In genomic region chr19:33528404-33528803, GRCh38 we compare ENCODE assay signal across 22 cellular contexts.
"Had no signal": no experiment of that assay in that cellular context is flagged by ENCODE, and none has a peak within 500 bp of the region (broad histone marks: within the 10 kb centered on the region; RNA-seq: fewer than 3 reads in every experiment).

No MANE protein-coding gene starts in this region.

- H3K36me3 ChIP-seq: colonic mucosa, esophagus muscularis mucosa, gastrocnemius medialis, heart right ventricle, left lung, lower lobe of right lung had no signal

- H3K4me1 Mint-ChIP-seq: naive B cell had no signal

- H3K9me3 ChIP-seq: colonic mucosa, esophagus muscularis mucosa, gastrocnemius medialis, heart right ventricle, left lung, lower lobe of right lung, mucosa of descending colon had no signal

- FAIRE-seq: endothelial cell of umbilical vein, islet of Langerhans, keratinocyte had no signal

- H3K4me1 ChIP-seq: colonic mucosa, esophagus muscularis mucosa, gastrocnemius medialis, heart right ventricle, left lung, lower lobe of right lung had no signal

- DNase-seq: colonic mucosa; cortex of kidney; effector memory CD4-positive, alpha-beta T cell; foreskin melanocyte; gastrocnemius medialis; glutamatergic neuron; head of caudate nucleus; heart right ventricle; hippocampal formation; left cardiac atrium; left lung; left ventricle myocardium superior; lower lobe of right lung; mesenchymal stem cell; mucosa of descending colon; naive B cell had no signal

- H3K27ac ChIP-seq: colonic mucosa, esophagus muscularis mucosa, gastrocnemius medialis, heart right ventricle, left lung, lower lobe of right lung had no signal

- H3K36me3 Mint-ChIP-seq: mesothelial cell of epicardium, naive B cell had no signal

- H3K9me3 Mint-ChIP-seq: dendritic cell treated with granulocyte-macrophage colony-stimulating factor and Interleukin-4, amounts not matched to agents 40 ng/mL and 50 ng/mL, for 4 days; mesothelial cell of epicardium; naive B cell had no signal

- H3K27me3 ChIP-seq: colonic mucosa had no signal

- H3K4me3 Mint-ChIP-seq: dendritic cell treated with granulocyte-macrophage colony-stimulating factor and Interleukin-4, amounts not matched to agents 40 ng/mL and 50 ng/mL, for 4 days; mesothelial cell of epicardium had no signal

- ATAC-seq: gastrocnemius medialis, heart right ventricle, left cardiac atrium, left lung, left ventricle myocardium superior, lower lobe of right lung, mucosa of descending colon had no signal

- H3K4me3 ChIP-seq: colonic mucosa, esophagus muscularis mucosa, gastrocnemius medialis, heart right ventricle, left lung, lower lobe of right lung, mucosa of descending colon had no signal

- H3K27ac Mint-ChIP-seq: dendritic cell treated with granulocyte-macrophage colony-stimulating factor and Interleukin-4, amounts not matched to agents 40 ng/mL and 50 ng/mL, for 4 days; mesothelial cell of epicardium had no signal
